In genomic region chr14:46769292-46769691, GRCh38 we compare ENCODE assay signal across 15 cellular contexts.
DNase-seq lines count a peak whose midpoint lies in the region; ATAC-seq and TF ChIP-seq lines count a peak whose summit lies in the region.
"Had no signal": no experiment of that assay in that cellular context is flagged by ENCODE, and none has a peak within 500 bp of the region (broad histone marks: within the 10 kb centered on the region; RNA-seq: fewer than 3 reads in every experiment).

No MANE protein-coding gene starts in this region.

- DNase-seq in MM.1S (peak; percentile 65), retina (no peak), OCI-LY7 (ENCODE audit: low spot score) (no peak), spleen (no peak), sigmoid colon (no peak)
- DNase-seq: IMR-90; NCI-H446; stimulated activated CD4-positive, alpha-beta T cell treated with anti-CD3 and anti-CD28 coated beads, Interleukin-4, amount 100 ng/mL, for 1 hour; SW 1271; testis had no signal

- WGBS in spleen, 5 donors: 43 to 58% (median 50%) methylated on average over 1 of the region's 1 CpG
- WGBS in sigmoid colon, 2 donors: 21 to 51% methylated on average over 1 of the region's 1 CpG

- H3K36me3 ChIP-seq in MM.1S (replicated peaks; ENCODE audit: insufficient read depth, low read length) (no peaks in the 10 kb centered on the region), OCI-LY7 (ENCODE audit: insufficient read depth, low read length) (no peaks in the 10 kb centered on the region), spleen (no peaks in the 10 kb centered on the region), sigmoid colon (no peaks in the 10 kb centered on the region)
- H3K36me3 ChIP-seq: BLaER1 treated with 17β-estradiol and CSF1 and Interleukin-3, amounts not matched to agents 10 nM and 100 nM; esophagus muscularis mucosa had no signal

- H3K4me3 ChIP-seq in MM.1S (ENCODE audit: low read length) (no peak overlapping the region), OCI-LY7 (ENCODE audit: low read depth, low read length, poor library complexity, severe bottlenecking) (no peak overlapping the region), spleen (no peak overlapping the region), sigmoid colon (no peak overlapping the region)
- H3K4me3 ChIP-seq: BLaER1 treated with 17β-estradiol and CSF1 and Interleukin-3, amounts not matched to agents 10 nM and 100 nM; esophagus muscularis mucosa; testis had no signal

- CTCF ChIA-PET in OCI-LY7 (lab: Charles Lee; ENCODE audit: unreplicated experiment): no interaction called here

- peak; percentile 99 for ATAC-seq in GM18502 (IDR thresholded peaks at IDR 0.05; ENCODE audit: poor library complexity, unreplicated experiment)
- ATAC-seq in GM19467 (IDR thresholded peaks at IDR 0.05; ENCODE audit: unreplicated experiment): peak; percentile 98
- ATAC-seq in HG02943 (IDR thresholded peaks at IDR 0.05; ENCODE audit: low read depth, unreplicated experiment): peak; percentile 90

- H4K20me1 ChIP-seq in MM.1S (ENCODE audit: insufficient read depth, low read length) (no peaks in the 10 kb centered on the region), OCI-LY7 (ENCODE audit: insufficient read depth, low read length) (no peaks in the 10 kb centered on the region)
- H4K20me1 ChIP-seq: BLaER1 treated with 17β-estradiol and CSF1 and Interleukin-3, amounts not matched to agents 10 nM and 100 nM had no signal

- no peak for TF ChIP-seq CTCF in MM.1S (IDR thresholded peaks at IDR 0.05; ENCODE audit: low read length)
- no peak for TF ChIP-seq CTCF in OCI-LY7 (conservative IDR thresholded peaks at IDR 0.05; ENCODE audit: low read length)
- TF ChIP-seq CTCF in spleen (IDR thresholded peaks at IDR 0.05 in 8 of 11, conservative IDR thresholded peaks at IDR 0.05 in 3 of 11): no peak
- no peak for TF ChIP-seq CTCF in sigmoid colon (IDR thresholded peaks at IDR 0.05)

- intact Hi-C loops in OCI-LY7 (cut with micrococcal nuclease; ENCODE audit: unreplicated experiment): no loop called here
- intact Hi-C loops in spleen (cut with DNase I; ENCODE audit: low total_unique reads): no loop called here
- intact Hi-C loops in sigmoid colon (cut with DNase I): no loop called here

- no peak for TF ChIP-seq EP300 in sigmoid colon (IDR thresholded peaks at IDR 0.05)

- 0 out of 2 replicates have a peak, but pooled peaks cover 5% of the 10 kb centered on the region for H3F3A ChIP-seq in MM.1S (ENCODE audit: insufficient read depth, low read length)

- POLR2A ChIA-PET in OCI-LY7 (lab: Charles Lee): no interaction called here

- BruUV-seq in OCI-LY7 (replicated peaks; lab: Mats Ljungman, UMichigan): no TSS peak

- H3K79me2 ChIP-seq in MM.1S (ENCODE audit: low read length) (no peaks in the 10 kb centered on the region), OCI-LY7 (ENCODE audit: insufficient read depth, low read depth, low read length) (no peaks in the 10 kb centered on the region)

- H3K27me3 ChIP-seq in MM.1S (replicated peaks; ENCODE audit: insufficient read depth, low read length) (peaks cover 14% of the 10 kb centered on the region), spleen (replicated peaks in 1 of 7) (no peaks in the 10 kb centered on the region), sigmoid colon (no peaks in the 10 kb centered on the region)
- H3K27me3 ChIP-seq: BLaER1 treated with 17β-estradiol and CSF1 and Interleukin-3, amounts not matched to agents 10 nM and 100 nM; esophagus muscularis mucosa; testis had no signal

- H2AFZ ChIP-seq in MM.1S (ENCODE audit: low read length) (no peak overlapping the region), OCI-LY7 (ENCODE audit: low read length) (no peak overlapping the region)

- H3K9me3 ChIP-seq in MM.1S (replicated peaks; ENCODE audit: insufficient read depth, low read length) (no peaks in the 10 kb centered on the region), OCI-LY7 (ENCODE audit: low read length) (no peaks in the 10 kb centered on the region), spleen (peaks cover 0 to 3% (median 0%) of the 10 kb centered on the region in 8 donors), sigmoid colon (no peaks in the 10 kb centered on the region)
- H3K9me3 ChIP-seq: BLaER1 treated with 17β-estradiol and CSF1 and Interleukin-3, amounts not matched to agents 10 nM and 100 nM; esophagus muscularis mucosa; testis had no signal

- H3K4me1 ChIP-seq in MM.1S (ENCODE audit: low read length) (no peaks in the 10 kb centered on the region), OCI-LY7 (ENCODE audit: insufficient read depth, low read length, poor library complexity, severe bottlenecking) (no peaks in the 10 kb centered on the region), spleen (no peaks in the 10 kb centered on the region), sigmoid colon (no peaks in the 10 kb centered on the region)
- H3K4me1 ChIP-seq: esophagus muscularis mucosa, testis had no signal

- H3K9ac ChIP-seq in MM.1S (ENCODE audit: low read length): no peak overlapping the region
- H3K9ac ChIP-seq: BLaER1 treated with 17β-estradiol and CSF1 and Interleukin-3, amounts not matched to agents 10 nM and 100 nM had no signal

- H3K4me2 ChIP-seq in MM.1S (ENCODE audit: low read depth, low read length): no peak overlapping the region
- H3K4me2 ChIP-seq in OCI-LY7 (ENCODE audit: low read length): no peak overlapping the region
- H3K4me2 ChIP-seq: BLaER1 treated with 17β-estradiol and CSF1 and Interleukin-3, amounts not matched to agents 10 nM and 100 nM had no signal

- H3K9me2 ChIP-seq in MM.1S (replicated peaks; ENCODE audit: insufficient read depth, low read length) (no peaks in the 10 kb centered on the region), OCI-LY7 (ENCODE audit: insufficient read depth, low read length) (no peaks in the 10 kb centered on the region)

- H3K27ac ChIP-seq in MM.1S (ENCODE audit: low read length) (no peak overlapping the region), OCI-LY7 (ENCODE audit: low read depth, low read length, poor library complexity, severe bottlenecking) (no peak overlapping the region), spleen (no peak overlapping the region), sigmoid colon (no peak overlapping the region)
- H3K27ac ChIP-seq: BLaER1 treated with 17β-estradiol and CSF1 and Interleukin-3, amounts not matched to agents 10 nM and 100 nM; esophagus muscularis mucosa; testis had no signal

- TF ChIP-seq POLR2A in spleen (IDR thresholded peaks at IDR 0.05) (no peak), sigmoid colon (IDR thresholded peaks at IDR 0.05) (no peak)
